Comparison of ENCODE assay signal across 1 cellular context in the genomic region with DNA sequence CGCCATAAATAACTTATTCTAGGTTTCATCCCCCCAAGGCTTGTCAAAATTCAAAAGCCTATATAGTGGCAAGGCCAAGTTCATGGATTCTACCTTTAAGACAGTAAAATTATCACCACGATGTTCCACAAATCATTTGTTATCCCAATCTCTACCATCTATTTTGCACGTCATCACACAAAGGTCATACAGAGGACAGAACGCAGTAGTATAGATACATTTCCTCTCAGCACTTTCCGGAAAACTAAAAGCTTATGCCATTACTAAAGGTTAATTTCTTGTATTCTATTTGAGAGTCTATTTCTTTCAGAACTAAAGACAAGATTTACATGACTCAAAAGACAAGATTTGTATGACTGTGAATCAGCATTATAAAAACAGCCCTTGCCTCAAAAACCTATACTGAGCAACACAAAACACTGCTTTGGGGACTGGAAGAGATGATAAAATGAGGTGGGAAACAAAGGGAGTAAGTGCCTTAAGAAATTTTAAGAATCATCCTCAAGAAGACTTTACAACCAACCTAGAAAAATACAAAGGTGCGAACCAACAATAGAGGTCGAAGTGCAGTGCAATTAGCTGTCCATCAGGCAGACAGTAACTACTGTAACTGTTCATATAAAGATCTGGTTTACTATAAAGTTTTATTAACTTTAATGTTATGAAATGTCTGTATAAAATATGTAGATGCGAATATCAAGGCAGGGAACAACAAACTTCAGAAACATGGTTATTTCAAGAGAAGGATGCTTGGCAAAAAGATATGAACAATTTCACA.
TF ChIP-seq lines count a peak whose summit lies in the region.

No MANE protein-coding gene starts in this region.

TF ChIP-seq in A549, 52 proteins besides CTCF, POLR2A, EP300 and RAD21 (continued from another document):
- TF ChIP-seq ELK1 (IDR thresholded peaks at IDR 0.05; ENCODE audit: low read depth, low read length): no peak
- TF ChIP-seq RCOR1 (IDR thresholded peaks at IDR 0.05; ENCODE audit: low read depth, low read length): no peak
- no peak for TF ChIP-seq MAZ (IDR thresholded peaks at IDR 0.05; ENCODE audit: borderline replicate concordance, low read depth, low read length)
- TF ChIP-seq, protein P1, sequence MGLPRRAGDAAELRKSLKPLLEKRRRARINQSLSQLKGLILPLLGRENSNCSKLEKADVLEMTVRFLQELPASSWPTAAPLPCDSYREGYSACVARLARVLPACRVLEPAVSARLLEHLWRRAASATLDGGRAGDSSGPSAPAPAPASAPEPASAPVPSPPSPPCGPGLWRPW (IDR thresholded peaks at IDR 0.05): no peak
- TF ChIP-seq RARB (CRISPR knock-in tag; IDR thresholded peaks at IDR 0.05): no peak
- no peak for TF ChIP-seq RNF2 (IDR thresholded peaks at IDR 0.05; ENCODE audit: borderline replicate concordance, low read depth)
- TF ChIP-seq, protein P2, sequence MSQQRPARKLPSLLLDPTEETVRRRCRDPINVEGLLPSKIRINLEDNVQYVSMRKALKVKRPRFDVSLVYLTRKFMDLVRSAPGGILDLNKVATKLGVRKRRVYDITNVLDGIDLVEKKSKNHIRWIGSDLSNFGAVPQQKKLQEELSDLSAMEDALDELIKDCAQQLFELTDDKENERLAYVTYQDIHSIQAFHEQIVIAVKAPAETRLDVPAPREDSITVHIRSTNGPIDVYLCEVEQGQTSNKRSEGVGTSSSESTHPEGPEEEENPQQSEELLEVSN (IDR thresholded peaks at IDR 0.05; ENCODE audit: borderline replicate concordance, low read depth): no peak
- TF ChIP-seq JUN (IDR thresholded peaks at IDR 0.05): no peak
